15 cellular contexts compared by ENCODE assay signal in genomic region chr10:35435824-35436223, GRCh38.
DNase-seq lines count a peak whose midpoint lies in the region; ATAC-seq and TF ChIP-seq lines count a peak whose summit lies in the region.
"Had no signal": no experiment of that assay in that cellular context is flagged by ENCODE, and none has a peak within 500 bp of the region (broad histone marks: within the 10 kb centered on the region; RNA-seq: fewer than 3 reads in every experiment).

No MANE protein-coding gene starts in this region.

- no peaks in the 10 kb centered on the region for H3K23me2 ChIP-seq in H9 (ENCODE audit: insufficient read length, low read depth, low read length, poor library complexity, severe bottlenecking)

- H3K27me3 ChIP-seq in CD4-positive, CD25-positive, alpha-beta regulatory T cell (ENCODE audit: control insufficient read depth, insufficient read depth, low read length), result no peaks in the 10 kb centered on the region
- H3K27me3 ChIP-seq in H9 (ENCODE audit: insufficient read depth, low read length) (no peaks in the 10 kb centered on the region; the same call in 1 of the 2 replicates), smooth muscle cell (ENCODE audit: low read depth) (no peaks in the 10 kb centered on the region)
- H3K27me3 ChIP-seq: ascending aorta, foreskin keratinocyte, SJSA1 had no signal

- no peak overlapping the region for H4K5ac ChIP-seq in H9 (ENCODE audit: insufficient read length, low read depth, low read length)

- H2BK120ac ChIP-seq in H9 (ENCODE audit: low read depth, low read length, poor library complexity, severe bottlenecking), result no peak overlapping the region

- WGBS in H9 (ENCODE audit: extremely low coverage, insufficient read length, low lambda C conversion rate), result 100% methylated on average over 1 of the region's 4 CpGs
- WGBS in smooth muscle cell (ENCODE audit: low lambda C conversion rate), result 97% methylated on average over 4 of the region's 4 CpGs

- no peak overlapping the region for H3T11ph ChIP-seq in H9 (ENCODE audit: low read length)

- H3K79me2 ChIP-seq in H9 (ENCODE audit: insufficient read depth, low read length) (peaks cover 4% of the 10 kb centered on the region; the same call in 1 of the 2 replicates), smooth muscle cell (ENCODE audit: low read depth) (peaks cover 88% of the 10 kb centered on the region)

- H3K4me2 ChIP-seq in H9 (ENCODE audit: insufficient read depth, insufficient read length, low read length) (no peak overlapping the region), smooth muscle cell (no peak overlapping the region)

- no peak overlapping the region for H3K23ac ChIP-seq in H9 (ENCODE audit: insufficient read length, low read depth, low read length)

- intact Hi-C loops in mucosa of descending colon (cut with DNase I, micrococcal nuclease), result no loop called here

- peaks cover 25 to 43% (median 29%) of the 10 kb centered on the region in 4 donors for H3K4me1 Mint-ChIP-seq in CD4-positive, CD25-positive, alpha-beta regulatory T cell
- H3K4me1 Mint-ChIP-seq in H9, result peaks cover 11 to 22% of the 10 kb centered on the region in 2 experiments
- H3K4me1 Mint-ChIP-seq in activated naive CD8-positive, alpha-beta T cell treated with anti-CD3 and anti-CD28 coated beads for 36 hours, result peaks cover 31% of the 10 kb centered on the region

- no peak overlapping the region for H3K4ac ChIP-seq in H9 (ENCODE audit: low read depth, low read length)

- H3K4me3 ChIP-seq in CD4-positive, CD25-positive, alpha-beta regulatory T cell (ENCODE audit: low read depth, low read length), result no peak overlapping the region
- H3K4me3 ChIP-seq in mucosa of descending colon (no peak overlapping the region), smooth muscle cell (no peak overlapping the region)
- H3K4me3 ChIP-seq: ascending aorta, SJSA1 had no signal

- H3K9ac ChIP-seq in H9 (ENCODE audit: extremely low read depth, insufficient read length, low read length) (no peak overlapping the region), smooth muscle cell (ENCODE audit: low read depth) (no peak overlapping the region)

- H3K56ac ChIP-seq in H9 (ENCODE audit: insufficient read length, low read depth, low read length), result no peak overlapping the region

- peaks cover 13 to 27% of the 10 kb centered on the region in 2 experiments for H3K9me3 ChIP-seq in CD4-positive, CD25-positive, alpha-beta regulatory T cell (ENCODE audit: control insufficient read depth in 2 of 2, low read length in 2 of 2)
- no peaks in the 10 kb centered on the region for H3K9me3 ChIP-seq in H9 (ENCODE audit: control insufficient read depth, low read depth, low read length)
- H3K9me3 ChIP-seq in mucosa of descending colon, result peaks cover 12% of the 10 kb centered on the region
- no peaks in the 10 kb centered on the region for H3K9me3 ChIP-seq in smooth muscle cell (replicated peaks; ENCODE audit: low read depth)
- H3K9me3 ChIP-seq: SJSA1 had no signal

- H3K79me1 ChIP-seq in H9 (ENCODE audit: insufficient read depth, low read depth, low read length, poor library complexity, severe bottlenecking), result peaks cover 5% of the 10 kb centered on the region

- no peaks in the 10 kb centered on the region for H3K27me3 Mint-ChIP-seq in CD4-positive, CD25-positive, alpha-beta regulatory T cell
- H3K27me3 Mint-ChIP-seq in H9 (ENCODE audit: low read depth), result no peaks in the 10 kb centered on the region
- H3K27me3 Mint-ChIP-seq in activated naive CD8-positive, alpha-beta T cell treated with anti-CD3 and anti-CD28 coated beads for 36 hours, result no peaks in the 10 kb centered on the region

- ATAC-seq in CD4-positive, CD25-positive, alpha-beta regulatory T cell (ENCODE audit: low read depth in 2 of 2), result no peak
- ATAC-seq in mucosa of descending colon, result peak; percentile 34
- ATAC-seq: foreskin keratinocyte had no signal

- H3K4me1 ChIP-seq in CD4-positive, CD25-positive, alpha-beta regulatory T cell (ENCODE audit: control insufficient read depth, insufficient read depth, low read length, poor library complexity, severe bottlenecking), result no peaks in the 10 kb centered on the region
- H3K4me1 ChIP-seq in H9 (ENCODE audit: insufficient read depth, low read length) (no peaks in the 10 kb centered on the region), mucosa of descending colon (ENCODE audit: low read depth) (no peaks in the 10 kb centered on the region), smooth muscle cell (ENCODE audit: low read depth) (no peaks in the 10 kb centered on the region)
- H3K4me1 ChIP-seq: ascending aorta had no signal

- no peaks in the 10 kb centered on the region for H3K36me3 ChIP-seq in CD4-positive, CD25-positive, alpha-beta regulatory T cell (ENCODE audit: control insufficient read depth, insufficient read depth, low read length)
- no peaks in the 10 kb centered on the region for H3K36me3 ChIP-seq in mucosa of descending colon (ENCODE audit: low read depth)
- H3K36me3 ChIP-seq in smooth muscle cell (ENCODE audit: low read depth), result peaks cover 4% of the 10 kb centered on the region
- H3K36me3 ChIP-seq: ascending aorta, SJSA1 had no signal

- no peak overlapping the region for H3K27ac ChIP-seq in CD4-positive, CD25-positive, alpha-beta regulatory T cell (ENCODE audit: insufficient read depth, low read length, poor library complexity, severe bottlenecking)
- H3K27ac ChIP-seq in H9 (ENCODE audit: insufficient read length, low read depth, low read length) (no peak overlapping the region), smooth muscle cell (ENCODE audit: low read depth) (no peak overlapping the region)
- H3K27ac ChIP-seq: ascending aorta, foreskin keratinocyte, SJSA1 had no signal

- TF ChIP-seq CTCF in H9 (conservative IDR thresholded peaks at IDR 0.05), result no peak
- no peak for TF ChIP-seq CTCF in mucosa of descending colon (IDR thresholded peaks at IDR 0.05)
- no peak for TF ChIP-seq CTCF in smooth muscle cell (IDR thresholded peaks at IDR 0.05; ENCODE audit: borderline replicate concordance, insufficient read depth, poor library complexity, severe bottlenecking)

- H3K9me3 Mint-ChIP-seq in CD4-positive, CD25-positive, alpha-beta regulatory T cell, result peaks cover 0 to 40% (median 13%) of the 10 kb centered on the region in 7 donors
- no peaks in the 10 kb centered on the region; a peak in 1 of 5 replicates for H3K9me3 Mint-ChIP-seq in H9
- peaks cover 32% of the 10 kb centered on the region for H3K9me3 Mint-ChIP-seq in activated naive CD8-positive, alpha-beta T cell treated with anti-CD3 and anti-CD28 coated beads for 36 hours

- H3K36me3 Mint-ChIP-seq in CD4-positive, CD25-positive, alpha-beta regulatory T cell, result peaks cover 34% of the 10 kb centered on the region
- H3K36me3 Mint-ChIP-seq in H9 (ENCODE audit: insufficient read depth in 1 of 3, low read depth in 3 of 3), result peaks cover 0 to 7% (median 3%) of the 10 kb centered on the region in 3 experiments; a peak in 2 of 7 replicates
- peaks cover 55% of the 10 kb centered on the region for H3K36me3 Mint-ChIP-seq in activated naive CD8-positive, alpha-beta T cell treated with anti-CD3 and anti-CD28 coated beads for 36 hours

- H2BK20ac ChIP-seq in H9 (ENCODE audit: low read depth, low read length, poor library complexity, severe bottlenecking), result no peak overlapping the region

- H3F3A ChIP-seq in smooth muscle cell (ENCODE audit: low read depth), result no peaks in the 10 kb centered on the region

- no peak overlapping the region for H4K8ac ChIP-seq in H9 (replicated peaks; ENCODE audit: insufficient read length, low read depth, low read length)

- H4K20me1 ChIP-seq in H9 (ENCODE audit: control insufficient read depth, insufficient read depth, insufficient read length) (no peaks in the 10 kb centered on the region), smooth muscle cell (ENCODE audit: low read depth) (peaks cover 53% of the 10 kb centered on the region)

- H4K91ac ChIP-seq in H9 (ENCODE audit: insufficient read length, low read depth, low read length), result no peak overlapping the region

- peak overlapping the region in 2 of 3 donors; percentile 58 to 75 for H3K27ac Mint-ChIP-seq in CD4-positive, CD25-positive, alpha-beta regulatory T cell
- H3K27ac Mint-ChIP-seq in H9, result peak overlapping the region in 2 of 3 experiments; percentile 9 to 83; a peak in 3 of 7 replicates
- peak overlapping the region; percentile 43 for H3K27ac Mint-ChIP-seq in activated naive CD8-positive, alpha-beta T cell treated with anti-CD3 and anti-CD28 coated beads for 36 hours

- H2AFZ ChIP-seq in H9 (ENCODE audit: low read length) (no peak overlapping the region), smooth muscle cell (ENCODE audit: low read depth) (no peak overlapping the region)

- H2AK5ac ChIP-seq in H9 (ENCODE audit: insufficient read length, low read length), result no peak overlapping the region

- DNase-seq in CD4-positive, CD25-positive, alpha-beta regulatory T cell, result no peak
- no peak for DNase-seq in H9
- DNase-seq in activated naive CD8-positive, alpha-beta T cell treated with anti-CD3 and anti-CD28 coated beads for 36 hours, result no peak
- no peak for DNase-seq in mucosa of descending colon
- DNase-seq in smooth muscle cell (lab: John Stamatoyannopoulos, UW; ENCODE audit: unreplicated experiment), result no peak
- no peak for DNase-seq in OCI-M2 (lab: John Stamatoyannopoulos, UW; ENCODE audit: unreplicated experiment)
- DNase-seq in activated CD4-positive, CD25-positive, alpha-beta regulatory T cell (lab: John Stamatoyannopoulos, UW), result no peak
- DNase-seq: activated CD4-positive, alpha-beta T cell treated with anti-CD3 and anti-CD28 coated beads, Interleukin-2, amount 50 U/mL, for 4 hours; foreskin keratinocyte; H7; NCI-H1694; NCI-H345; retina had no signal

- no peak overlapping the region for H2BK15ac ChIP-seq in H9 (ENCODE audit: low read depth, low read length)

- no peak overlapping the region for H3K14ac ChIP-seq in H9 (ENCODE audit: insufficient read depth, low read length)

- no peak overlapping the region for H3K18ac ChIP-seq in H9 (ENCODE audit: insufficient read length, low read depth, low read length)

- no peak overlapping the region for H3K4me3 Mint-ChIP-seq in CD4-positive, CD25-positive, alpha-beta regulatory T cell
- H3K4me3 Mint-ChIP-seq in H9, result no peak overlapping the region; a peak in 1 of 5 replicates
- H3K4me3 Mint-ChIP-seq in activated naive CD8-positive, alpha-beta T cell treated with anti-CD3 and anti-CD28 coated beads for 36 hours, result no peak overlapping the region

- H2BK12ac ChIP-seq in H9 (ENCODE audit: insufficient read length, low read depth, low read length), result no peak overlapping the region

- H2BK5ac ChIP-seq in H9 (ENCODE audit: insufficient read length, low read length), result no peak overlapping the region
